14 cellular contexts compared by ENCODE assay signal in genomic region chr9:36603006-36603405, GRCh38. TPM values are rescaled to one million over a fixed set of nuclear protein-coding genes. Genes with fewer than 3 reads are reported as not detected.
DNase-seq lines count a peak whose midpoint lies in the region; ATAC-seq and TF ChIP-seq lines count a peak whose summit lies in the region.
"Had no signal": no experiment of that assay in that cellular context is flagged by ENCODE, and none has a peak within 500 bp of the region (broad histone marks: within the 10 kb centered on the region; RNA-seq: fewer than 3 reads in every experiment).

No MANE protein-coding gene starts in this region.

- no peak for TF ChIP-seq CTCF in GM12865 (IDR thresholded peaks at IDR 0.05; ENCODE audit: insufficient read depth, low read depth, low read length, missing control alignments)
- TF ChIP-seq CTCF in mucosa of descending colon (IDR thresholded peaks at IDR 0.05) = no peak

- intact Hi-C loops in Right ventricle myocardium inferior (cut with DNase I) = no loop called here
- intact Hi-C loops in mucosa of descending colon (cut with DNase I, micrococcal nuclease) = no loop called here

- H3K9me3 ChIP-seq in GM23248 (ENCODE audit: low read depth) = no peaks in the 10 kb centered on the region
- no peaks in the 10 kb centered on the region for H3K9me3 ChIP-seq in mesenchymal stem cell (ENCODE audit: control insufficient read depth, low read length)
- H3K9me3 ChIP-seq in mucosa of descending colon = no peaks in the 10 kb centered on the region

- H4K20me1 ChIP-seq in GM23248 (ENCODE audit: insufficient read depth) = no peaks in the 10 kb centered on the region

- H3F3A ChIP-seq in GM23248 (ENCODE audit: insufficient read depth) = peaks cover 7% of the 10 kb centered on the region

- no peaks in the 10 kb centered on the region for H3K27me3 Mint-ChIP-seq in T-helper 2 cell treated with Interferon-gamma antibody and Interleukin-4, amounts not matched to agents 5 μg/mL and 100 μg/mL, for 36 hours (ENCODE audit: low read depth)

- H3K4me1 Mint-ChIP-seq in T-helper 2 cell treated with Interferon-gamma antibody and Interleukin-4, amounts not matched to agents 5 μg/mL and 100 μg/mL, for 36 hours (ENCODE audit: low read depth) = peaks cover 5% of the 10 kb centered on the region

- H3K9ac ChIP-seq in GM23248 = peak overlapping the region; percentile 48
- H3K9ac ChIP-seq in mesenchymal stem cell (ENCODE audit: low read length) = peak overlapping the region; percentile 85
- H3K9ac ChIP-seq: parathyroid adenoma had no signal

- no peak overlapping the region for H2AK5ac ChIP-seq in mesenchymal stem cell (ENCODE audit: low read length, severe bottlenecking)

- H3K27me3 ChIP-seq in GM23248 (replicated peaks; ENCODE audit: insufficient read depth) (no peaks in the 10 kb centered on the region), mesenchymal stem cell (ENCODE audit: control insufficient read depth in 1 of 2, insufficient read depth in 1 of 2, low read length in 2 of 2) (no peaks in the 10 kb centered on the region)

- H3K14ac ChIP-seq in mesenchymal stem cell (ENCODE audit: low read length in 2 of 2) = no peak overlapping the region

- H3K4me2 ChIP-seq in GM23248 (ENCODE audit: unreplicated experiment) (peak overlapping the region; percentile 58), mesenchymal stem cell (ENCODE audit: low read length, poor library complexity, severe bottlenecking) (no peak overlapping the region)

- peak overlapping the region; percentile 21 for H3K4me3 Mint-ChIP-seq in T-helper 2 cell treated with Interferon-gamma antibody and Interleukin-4, amounts not matched to agents 5 μg/mL and 100 μg/mL, for 36 hours

- ATAC-seq in Right ventricle myocardium inferior (no peak), mucosa of descending colon (no peak)
- ATAC-seq: HepG2 had no signal

- DNase-seq in GM12865 (ENCODE audit: low read depth) (peak; percentile 62), GM23248 (peak; percentile 70), mesenchymal stem cell (peak; percentile 60), Right ventricle myocardium inferior (ENCODE audit: missing footprints) (no peak), mucosa of descending colon (no peak), HEK293T (ENCODE audit: extremely low spot score) (no peak), HuH-7 (ENCODE audit: low spot score) (no peak)
- DNase-seq in T-helper 2 cell treated with Interferon-gamma antibody and Interleukin-4, amounts not matched to agents 5 μg/mL and 100 μg/mL, for 36 hours (ENCODE audit: low spot score) = no peak
- DNase-seq: effector CD4-positive, alpha-beta T cell; GOT3; islet precursor cell; NCI-H446 had no signal

- no peaks in the 10 kb centered on the region for H3K9me3 Mint-ChIP-seq in T-helper 2 cell treated with Interferon-gamma antibody and Interleukin-4, amounts not matched to agents 5 μg/mL and 100 μg/mL, for 36 hours

- H4K8ac ChIP-seq in mesenchymal stem cell (ENCODE audit: low read length) = peak overlapping the region; percentile 84

- H3K9me2 ChIP-seq in GM23248 (ENCODE audit: insufficient read depth) = no peaks in the 10 kb centered on the region

- H3K36me3 ChIP-seq in GM23248 (ENCODE audit: low read depth) (0 out of 2 replicates have a peak, but pooled peaks cover 8% of the 10 kb centered on the region), mesenchymal stem cell (ENCODE audit: control insufficient read depth in 1 of 2, insufficient read depth in 2 of 2, low read depth in 1 of 2, low read length in 2 of 2) (peaks cover 2 to 8% of the 10 kb centered on the region in 2 experiments), mucosa of descending colon (ENCODE audit: low read depth) (no peaks in the 10 kb centered on the region)

- H2BK15ac ChIP-seq in mesenchymal stem cell (ENCODE audit: low read depth, poor library complexity, severe bottlenecking) = no peak overlapping the region

- no peak overlapping the region for H2BK5ac ChIP-seq in mesenchymal stem cell (ENCODE audit: low read depth, low read length, poor library complexity, severe bottlenecking)

- H3K36me3 Mint-ChIP-seq in T-helper 2 cell treated with Interferon-gamma antibody and Interleukin-4, amounts not matched to agents 5 μg/mL and 100 μg/mL, for 36 hours (ENCODE audit: low read depth) = peaks cover 51% of the 10 kb centered on the region

- peak overlapping the region; percentile 82 for H2AFZ ChIP-seq in GM23248
- no peak overlapping the region for H2AFZ ChIP-seq in mesenchymal stem cell (ENCODE audit: low read depth, low read length)
- H2AFZ ChIP-seq: parathyroid adenoma had no signal

- CTCF ChIA-PET in HEK293T (lab: Yijun Ruan, JAX) = no interaction called here

- no peak overlapping the region for H3K18ac ChIP-seq in mesenchymal stem cell (ENCODE audit: low read depth in 1 of 2, low read length in 2 of 2)

- no peak overlapping the region for H4K91ac ChIP-seq in mesenchymal stem cell (ENCODE audit: low read length)

- H2BK12ac ChIP-seq in mesenchymal stem cell (ENCODE audit: low read length in 2 of 2) = no peak overlapping the region

- POLR2A ChIA-PET in HEK293T (lab: Yijun Ruan, JAX) = no interaction called here

- H3K4ac ChIP-seq in mesenchymal stem cell (ENCODE audit: low read depth in 1 of 2, low read length in 2 of 2) = no peak overlapping the region

- peaks cover 11% of the 10 kb centered on the region for H3K79me1 ChIP-seq in mesenchymal stem cell (replicated peaks; ENCODE audit: low read length, poor library complexity, severe bottlenecking)

- peak overlapping the region; percentile 74 for H3K27ac Mint-ChIP-seq in T-helper 2 cell treated with Interferon-gamma antibody and Interleukin-4, amounts not matched to agents 5 μg/mL and 100 μg/mL, for 36 hours

- H3K4me3 ChIP-seq in GM12865 (ENCODE audit: low read depth, low read length) (no peak overlapping the region), GM23248 (peak overlapping the region; percentile 36), mesenchymal stem cell (ENCODE audit: insufficient read depth in 1 of 2, low read depth in 1 of 2, low read length in 2 of 2) (peak overlapping the region in 1 of 2 experiments; percentile 54), mucosa of descending colon (no peak overlapping the region)

- no peak overlapping the region for H3K23ac ChIP-seq in mesenchymal stem cell (ENCODE audit: low read length in 2 of 2)

- H2BK120ac ChIP-seq in mesenchymal stem cell (ENCODE audit: low read depth, low read length) = no peak overlapping the region

- no peaks in the 10 kb centered on the region for H3K79me2 ChIP-seq in GM23248 (ENCODE audit: insufficient read depth)
- H3K79me2 ChIP-seq: parathyroid adenoma had no signal

- in situ Hi-C loops in GM23248 (cut with MboI) = no loop called here

- peaks cover 13% of the 10 kb centered on the region for H3K4me1 ChIP-seq in GM23248 (ENCODE audit: insufficient read depth)
- peaks cover 2% of the 10 kb centered on the region for H3K4me1 ChIP-seq in mesenchymal stem cell (ENCODE audit: control insufficient read depth, insufficient read depth, low read depth, low read length)
- no peaks in the 10 kb centered on the region for H3K4me1 ChIP-seq in mucosa of descending colon (ENCODE audit: low read depth)
- H3K4me1 ChIP-seq: parathyroid adenoma had no signal

- 75% methylated on average over 3 of the region's 3 CpGs for WGBS in GM23248 (ENCODE audit: low coverage in 1 of 2, low lambda C conversion rate in 2 of 2, missing lambda C conversion rate in 2 of 2), 2 experiments
- 75% methylated on average over 2 of the region's 3 CpGs for WGBS in mesenchymal stem cell

- H3K27ac ChIP-seq in GM23248 = peak overlapping the region; percentile 54
- H3K27ac ChIP-seq in mesenchymal stem cell (ENCODE audit: low read length, poor library complexity, severe bottlenecking) = no peak overlapping the region
- H3K27ac ChIP-seq: parathyroid adenoma had no signal

TF ChIP-seq in HEK293T, 16 proteins besides CTCF, POLR2A, EP300 and RAD21:
- TF ChIP-seq CTBP1 (IDR thresholded peaks at IDR 0.05; ENCODE audit: borderline replicate concordance) (no peak), NFRKB (IDR thresholded peaks at IDR 0.05) (no peak), L3MBTL2 (conservative IDR thresholded peaks at IDR 0.05) (no peak), FOXK2 (IDR thresholded peaks at IDR 0.05) (no peak), PKNOX1 (IDR thresholded peaks at IDR 0.05) (no peak)

RNA-seq across cellular contexts. Expression of gene MELK, which starts 30.3 kb away (rescaled TPM):
- total RNA-seq in GM23248 (2014; rRNA removed; shearing (Covaris generic)) = 23.2 and 23.3 TPM in 2 replicates
- polyA plus RNA-seq in GM23248 (2016; fragmentation: Nextera tagmentation; extraction: Ambion mirVana) = 24.5 and 24.7 TPM in 2 replicates
- polyA plus RNA-seq in mesenchymal stem cell (2013, experiment 1 of 2) = 10.9 TPM
- 11.1 TPM for polyA plus RNA-seq in mesenchymal stem cell (2013, experiment 2 of 2)
- total RNA-seq in Right ventricle myocardium inferior (0.76 TPM), mucosa of descending colon (10 to 100 TPM in 1 of 3 donors, 1 to 10 TPM in 2; 2.5 to 13.8 (median 4.5) TPM)

Comparison
In these comparisons a context has a peak if more than half of its experiments do, and no peak if none do; other contexts are left out.
1. DNase-seq: peak in GM12865 (single experiment), GM23248 (single experiment) and mesenchymal stem cell (single experiment); none in T-helper 2 cell treated with Interferon-gamma antibody and Interleukin-4, amounts not matched to agents 5 μg/mL and 100 μg/mL, for 36 hours (single experiment), Right ventricle myocardium inferior (single experiment), mucosa of descending colon (0 of 3), HEK293T (single experiment) and HuH-7 (single experiment).